14 cellular contexts compared by ENCODE assay signal in genomic region chr10:6929157-6929830, GRCh38.
A peak's percentile ranks its signal among the peaks of the same experiment; 100 is the strongest.
DNase-seq lines count a peak whose midpoint lies in the region; ATAC-seq and TF ChIP-seq lines count a peak whose summit lies in the region.
"Had no signal": no experiment of that assay in that cellular context is flagged by ENCODE, and none has a peak within 500 bp of the region (broad histone marks: within the 10 kb centered on the region; RNA-seq: fewer than 3 reads in every experiment).

No MANE protein-coding gene starts in this region.

- DNase-seq in MCF 10A (ENCODE audit: unreplicated experiment) (no peak), breast epithelium (ENCODE audit: low spot score in 2 of 2) (no peak), NAMALWA (ENCODE audit: low spot score) (peak; percentile 19), cerebellar cortex (ENCODE audit: low spot score) (peak; percentile 96), transverse colon (no peak), occipital lobe (lab: John Stamatoyannopoulos, UW) (no peak)
- DNase-seq: activated T-cell treated with anti-CD3 and anti-CD28 coated beads for 4 hours; foreskin fibroblast; MG63; psoas muscle; stimulated activated CD8-positive, alpha-beta memory T cell treated with anti-CD3 and anti-CD28 coated beads, Interleukin-4, amount 100 ng/mL, for 48 hours had no signal

- H3K27me3 ChIP-seq in breast epithelium = no peaks in the 10 kb centered on the region
- H3K27me3 ChIP-seq in transverse colon = no peaks in the 10 kb centered on the region

- peaks cover 0 to 4% of the 10 kb centered on the region in 2 donors for H3K4me1 ChIP-seq in breast epithelium
- H3K4me1 ChIP-seq in transverse colon = peaks cover 0 to 10% (median 0%) of the 10 kb centered on the region in 4 donors
- H3K4me1 ChIP-seq: psoas muscle had no signal

- TF ChIP-seq CTCF in MCF 10A (IDR thresholded peaks at IDR 0.05; ENCODE audit: unreplicated experiment) (no peak), breast epithelium (IDR thresholded peaks at IDR 0.05) (no peak), transverse colon (IDR thresholded peaks at IDR 0.05) (no peak)

- H3K27ac ChIP-seq in breast epithelium = no peak overlapping the region
- peak overlapping the region in 3 of 4 donors; percentile 7 to 65 (median 8) for H3K27ac ChIP-seq in transverse colon
- H3K27ac ChIP-seq: psoas muscle, VCaP had no signal

- TF ChIP-seq EP300 in transverse colon (IDR thresholded peaks at IDR 0.05; ENCODE audit: low read depth) = no peak

- H3K27ac Mint-ChIP-seq in MCF 10A (ENCODE audit: low read depth, unreplicated experiment) = peak overlapping the region; percentile 21

- ATAC-seq in HG02973 (IDR thresholded peaks at IDR 0.05; ENCODE audit: unreplicated experiment) (no peak), HG03439 (IDR thresholded peaks at IDR 0.05; ENCODE audit: unreplicated experiment) (no peak)
- ATAC-seq: psoas muscle had no signal

- 45 to 57% methylated on average over 4 to 9 of the region's 9 CpGs for WGBS in transverse colon (ENCODE audit: low coverage in 1 of 2), 2 donors

- no TSS peak for BruUV-seq in MCF 10A (replicated peaks; lab: Mats Ljungman, UMichigan)

- intact Hi-C loops in MCF 10A (cut with micrococcal nuclease) = loop anchor here (10.0 kb wide), 1 partner anchor 326 kb away; no protein-coding TSS in a partner anchor
- intact Hi-C loops in breast epithelium (cut with DNase I; ENCODE audit: low total_unique reads) = no loop called here
- intact Hi-C loops in transverse colon (cut with DNase I; ENCODE audit: low total_unique reads) = loop anchor here (10.0 kb wide), 1 partner anchor 486 kb away; the partner anchor contains the start of gene SFMBT2

- POLR2A ChIA-PET in MCF 10A (lab: Yijun Ruan, JAX) = interaction anchor here (0.7 to 0.8 kb wide), 2 partner anchors 82 to 258 kb away, joined by 3 to 4 read pairs; no protein-coding TSS in a partner anchor

- no peaks in the 10 kb centered on the region for H3K9me3 Mint-ChIP-seq in MCF 10A (ENCODE audit: unreplicated experiment)

- TF ChIP-seq POLR2A in breast epithelium (IDR thresholded peaks at IDR 0.05) (no peak), transverse colon (IDR thresholded peaks at IDR 0.05) (no peak)

- peaks cover 20% of the 10 kb centered on the region for H3K4me1 Mint-ChIP-seq in MCF 10A (ENCODE audit: insufficient read depth, unreplicated experiment)

- CTCF ChIA-PET in MCF 10A (lab: Yijun Ruan, JAX) = interaction anchor here (1.6 kb wide), 1 partner anchor 9 kb away, joined by 8 read pairs; no protein-coding TSS in a partner anchor

- no peaks in the 10 kb centered on the region for H3K27me3 Mint-ChIP-seq in MCF 10A (ENCODE audit: insufficient read depth, unreplicated experiment)

- no peak overlapping the region for H3K4me3 Mint-ChIP-seq in MCF 10A (ENCODE audit: unreplicated experiment)

- no peaks in the 10 kb centered on the region for H3K36me3 Mint-ChIP-seq in MCF 10A (ENCODE audit: insufficient read depth, unreplicated experiment)

- H3K4me3 ChIP-seq in breast epithelium (no peak overlapping the region), transverse colon (no peak overlapping the region)
- H3K4me3 ChIP-seq: MG63, psoas muscle had no signal

- in situ Hi-C loops in transverse colon (cut with MboI; ENCODE audit: low pct_ligation_motif_present in 1 of 4, low pct_unique_long_range_greater_than_20kb in 1 of 4, low sequenced_read_pairs in 3 of 4) = no loop called here

- H3K9me3 ChIP-seq in breast epithelium (no peaks in the 10 kb centered on the region), transverse colon (no peaks in the 10 kb centered on the region)
- H3K9me3 ChIP-seq: MG63, psoas muscle had no signal

- H3K36me3 ChIP-seq in breast epithelium (no peaks in the 10 kb centered on the region), transverse colon (no peaks in the 10 kb centered on the region)
- H3K36me3 ChIP-seq: MG63 had no signal

Comparison
In these comparisons a context has a peak if more than half of its experiments do, and no peak if none do; other contexts are left out.
1. DNase-seq: peak in NAMALWA (single experiment) and cerebellar cortex (single experiment); none in MCF 10A (single experiment), breast epithelium (0 of 2), transverse colon (single experiment) and occipital lobe (single experiment).
2. H3K27ac ChIP-seq: peak in transverse colon (3 of 4); none in breast epithelium (0 of 2).